ENCODE assay signal across 8 cellular contexts in the genomic region with DNA sequence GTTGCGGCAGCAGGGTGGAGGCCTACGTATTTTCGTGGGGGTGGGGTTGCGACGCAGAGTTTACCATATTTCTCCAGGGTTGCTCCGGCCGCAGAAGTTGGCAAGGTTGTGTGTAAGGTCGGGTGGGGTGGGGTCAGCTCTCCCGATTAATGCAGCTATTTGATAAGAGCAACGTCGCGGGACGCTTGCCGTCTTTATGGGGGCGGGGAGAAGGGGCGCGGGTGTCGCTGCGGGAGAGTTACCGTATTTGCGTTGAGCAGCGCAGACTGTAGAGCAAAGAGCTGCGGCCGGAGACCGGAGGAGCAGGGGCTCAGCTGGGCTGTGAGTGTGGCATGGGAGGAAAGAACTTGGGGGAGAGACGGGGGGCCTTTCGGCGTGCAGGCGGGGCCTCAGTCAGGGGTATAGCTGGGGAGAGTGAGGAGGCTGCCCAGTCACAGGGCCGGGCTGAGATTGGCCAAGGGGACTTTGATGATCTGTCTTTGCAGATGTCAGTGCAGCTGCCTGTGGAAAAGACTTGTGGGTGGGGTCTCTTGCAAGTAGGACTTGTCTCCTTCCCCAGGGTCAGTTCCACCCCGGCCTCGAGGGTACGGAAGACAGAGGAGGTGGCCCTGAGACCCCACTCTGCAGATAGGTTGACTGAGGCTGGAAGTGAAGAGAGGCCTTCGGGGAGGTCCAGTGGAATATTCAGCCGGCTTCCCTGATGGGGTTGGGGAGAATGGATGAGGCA. TPM values are rescaled to one million over a fixed set of nuclear protein-coding genes. Genes with fewer than 3 reads are reported as not detected.
A peak's percentile ranks its signal among the peaks of the same experiment; 100 is the strongest.
DNase-seq lines count a peak whose midpoint lies in the region; ATAC-seq and TF ChIP-seq lines count a peak whose summit lies in the region.

No MANE protein-coding gene starts in this region.

- H3K4me3 ChIP-seq in AG10803 (ENCODE audit: low read length) = peak overlapping the region; percentile 73
- peak overlapping the region; percentile 48 to 64 for H3K4me3 ChIP-seq in HCT116 (replicated peaks in 1 of 2; ENCODE audit: low read depth in 1 of 2, low read length in 2 of 2)
- H3K4me3 ChIP-seq in esophagus muscularis mucosa = peak overlapping the region; percentile 73 to 86 (median 78)
- H3K4me3 ChIP-seq in upper lobe of right lung = peak overlapping the region; percentile 70

- H3K27me3 Mint-ChIP-seq in naive thymus-derived CD8-positive, alpha-beta T cell = no peaks in the 10 kb centered on the region

- H3K9me3 ChIP-seq in HCT116 (ENCODE audit: control insufficient read depth in 1 of 2, insufficient read depth in 1 of 2, low read depth in 1 of 2, low read length in 2 of 2) (no peaks in the 10 kb centered on the region), esophagus muscularis mucosa (no peaks in the 10 kb centered on the region), upper lobe of right lung (no peaks in the 10 kb centered on the region)

- H3K4me3 Mint-ChIP-seq in naive thymus-derived CD8-positive, alpha-beta T cell = peak overlapping the region; percentile 90 to 98 (median 98)

- no peaks in the 10 kb centered on the region for H4K20me1 ChIP-seq in HCT116 (ENCODE audit: insufficient read depth)

- TSS peak; percentile 34 for BruUV-seq in HCT116 (replicated peaks; lab: Mats Ljungman, UMichigan)

- H2AFZ ChIP-seq in HCT116 (ENCODE audit: low read depth, low read length, poor library complexity, severe bottlenecking) = no peak overlapping the region

- WGBS in esophagus muscularis mucosa = 9% methylated on average over 29 of the region's 35 CpGs

- H3K9me3 Mint-ChIP-seq in naive thymus-derived CD8-positive, alpha-beta T cell = no peaks in the 10 kb centered on the region

- TF ChIP-seq EP300 in esophagus muscularis mucosa (IDR thresholded peaks at IDR 0.05) = no peak

- peak; percentile 10; the same call in 1 of the 2 replicates for TF ChIP-seq CTCF in AG10803 (conservative IDR thresholded peaks at IDR 0.05; ENCODE audit: low read length)
- no peak for TF ChIP-seq CTCF in HCT116 (IDR thresholded peaks at IDR 0.05 in 2 of 3, conservative IDR thresholded peaks at IDR 0.05 in 1 of 3; ENCODE audit: borderline replicate concordance in 1 of 3, insufficient read depth in 1 of 3, low read depth in 2 of 3, low read length in 2 of 3)
- no peak for TF ChIP-seq CTCF in esophagus muscularis mucosa (IDR thresholded peaks at IDR 0.05)
- TF ChIP-seq CTCF in upper lobe of right lung (IDR thresholded peaks at IDR 0.05) = no peak

- H3K4me1 ChIP-seq in HCT116 (ENCODE audit: control insufficient read depth in 1 of 2, insufficient read depth in 2 of 2, low read length in 2 of 2) (peaks cover 12 to 32% of the 10 kb centered on the region in 2 experiments), esophagus muscularis mucosa (peaks cover 20 to 46% (median 34%) of the 10 kb centered on the region in 4 donors), upper lobe of right lung (peaks cover 21% of the 10 kb centered on the region)

- peak overlapping the region; percentile 75 for H3K9ac ChIP-seq in HCT116 (ENCODE audit: low read length)

- peaks cover 25 to 58% (median 41%) of the 10 kb centered on the region in 4 donors for H3K4me1 Mint-ChIP-seq in naive thymus-derived CD8-positive, alpha-beta T cell

- peak overlapping the region; percentile 89 to 99 (median 98) for H3K27ac Mint-ChIP-seq in naive thymus-derived CD8-positive, alpha-beta T cell

- POLR2A ChIA-PET in HCT116 (lab: Charles Lee) = interaction anchor here (0.6 kb wide), 1 partner anchor 16 kb away, joined by 3 read pairs; no protein-coding TSS in a partner anchor
- POLR2A ChIA-PET in naive thymus-derived CD8-positive, alpha-beta T cell (lab: Charles Lee) = interaction anchor here (0.5 to 5.2 kb wide), 29 partner anchors 14 to 650 kb away, joined by 3 to 96 read pairs (median 4); a partner anchor contains a TSS

- no peak for TF ChIP-seq POLR2A in HCT116 (IDR thresholded peaks at IDR 0.05; ENCODE audit: borderline replicate concordance, extremely low read depth, insufficient read depth, insufficient read length)
- TF ChIP-seq POLR2A in esophagus muscularis mucosa (IDR thresholded peaks at IDR 0.05; ENCODE audit: low read depth) = no peak

- DNase-seq in AG10803 (ENCODE audit: low read depth) (peak; percentile 27), HCT116 (ENCODE audit: low read depth, low spot score) (no peak), esophagus muscularis mucosa (ENCODE audit: extremely low spot score) (no peak), upper lobe of right lung (no peak), NCI-H187 treated with DMSO at 0.1 percent for 48 hours (lab: John Stamatoyannopoulos, UW) (no peak)
- DNase-seq in activated CD8-positive, alpha-beta memory T cell treated with anti-CD3 and anti-CD28 coated beads for 24 hours = peak; percentile 68
- DNase-seq in naive thymus-derived CD8-positive, alpha-beta T cell = peak in 5 of 10 donors; percentile 22 to 69 (median 25)

- peaks cover 0 to 14% (median 8%) of the 10 kb centered on the region in 3 donors for H3K36me3 Mint-ChIP-seq in naive thymus-derived CD8-positive, alpha-beta T cell

- H3K9me2 ChIP-seq in HCT116 (ENCODE audit: insufficient read depth) = no peaks in the 10 kb centered on the region

- H3K79me2 ChIP-seq in HCT116 (ENCODE audit: insufficient read depth, low read length) = no peaks in the 10 kb centered on the region

- peak overlapping the region; percentile 19; the same call in 1 of the 2 replicates for H3K27ac ChIP-seq in HCT116 (ENCODE audit: low read depth, low read length)
- H3K27ac ChIP-seq in esophagus muscularis mucosa (replicated peaks in 1 of 4) = peak overlapping the region; percentile 93 to 98 (median 96)
- H3K27ac ChIP-seq in upper lobe of right lung = peak overlapping the region; percentile 94

- ATAC-seq in HCT116 (peak; percentile 30), upper lobe of right lung (peak; percentile 11), GM19455 (IDR thresholded peaks at IDR 0.05; ENCODE audit: unreplicated experiment) (no peak)
- peak; percentile 38 to 47 for ATAC-seq in naive thymus-derived CD8-positive, alpha-beta T cell

- no peaks in the 10 kb centered on the region for H3K36me3 ChIP-seq in HCT116 (ENCODE audit: control insufficient read depth in 1 of 2, insufficient read depth in 2 of 2, low read length in 2 of 2)
- H3K36me3 ChIP-seq in esophagus muscularis mucosa = peaks cover 0 to 25% (median 12%) of the 10 kb centered on the region in 4 donors
- H3K36me3 ChIP-seq in upper lobe of right lung = no peaks in the 10 kb centered on the region

- TF ChIP-seq RAD21 in HCT116 (IDR thresholded peaks at IDR 0.05; ENCODE audit: low read depth) = no peak

- peak overlapping the region; percentile 88 for H3K4me2 ChIP-seq in HCT116 (ENCODE audit: low read length)

- RAD21 ChIA-PET in HCT116 (lab: Charles Lee; ENCODE audit: low non-redundant PET in 1 of 2, low total read pairs in 2 of 2, uncharacterized antibody in 2 of 2, unreplicated experiment in 2 of 2) = interaction anchor here in 1 of 2 experiments (0.6 kb wide), 1 partner anchor 37 kb away, joined by 3 read pairs; no protein-coding TSS in a partner anchor

- CTCF ChIA-PET in HCT116 (lab: Charles Lee) = no interaction called here

- H3K27me3 ChIP-seq in HCT116 (ENCODE audit: insufficient read depth, low read length) = no peaks in the 10 kb centered on the region
- no peaks in the 10 kb centered on the region for H3K27me3 ChIP-seq in esophagus muscularis mucosa
- H3K27me3 ChIP-seq in upper lobe of right lung = no peaks in the 10 kb centered on the region

- intact Hi-C loops in HCT116 (cut with micrococcal nuclease) (loop anchor here (1.0 kb wide), 1 partner anchor 25 kb away; no protein-coding TSS in a partner anchor), esophagus muscularis mucosa (cut with DNase I) (loop anchor here (5.0 kb wide), 1 partner anchor 38 kb away; a partner anchor contains a TSS), upper lobe of right lung (cut with DNase I) (no loop called here)

TF ChIP-seq in HCT116, 20 proteins besides CTCF, POLR2A, EP300 and RAD21:
- TF ChIP-seq YY1 (IDR thresholded peaks at IDR 0.05; ENCODE audit: extremely low read depth, insufficient replicate concordance, low read depth, low read length) (no peak), SP1 (IDR thresholded peaks at IDR 0.05; ENCODE audit: low read depth) (no peak)

RNA-seq across cellular contexts. Expression of a gene that starts 26.6 kb away (rescaled TPM):
- total RNA-seq in HCT116 (2021; ENCODE audit: unreplicated experiment) (4.5 TPM), esophagus muscularis mucosa (10 to 100 TPM in 3 of 4 donors, 1 to 10 TPM in 1; 6.6 to 19.8 (median 15.0) TPM), upper lobe of right lung (4.4 TPM)
- 2.6 and 3.0 TPM in 2 replicates for polyA plus RNA-seq in HCT116 (2012)
- 1 to 10 TPM; 5.6 to 5.9 TPM for total RNA-seq in naive thymus-derived CD8-positive, alpha-beta T cell
- 1 to 10 TPM; 1.5 to 7.6 (median 3.1) TPM for polyA plus RNA-seq in naive thymus-derived CD8-positive, alpha-beta T cell

RNA-seq across cellular contexts. Expression of a gene that starts 37.1 kb away (rescaled TPM):
- total RNA-seq in HCT116 (2021; ENCODE audit: unreplicated experiment) (106 TPM), esophagus muscularis mucosa (100 to 1,000 TPM in 2 of 4 donors, 10 to 100 TPM in 2; 66.8 to 143 (median 97.7) TPM), upper lobe of right lung (93.7 TPM)
- polyA plus RNA-seq in HCT116 (2012) = 75.0 and 81.3 TPM in 2 replicates
- total RNA-seq in naive thymus-derived CD8-positive, alpha-beta T cell = 100 to 1,000 TPM; 104 to 108 TPM
- 10 to 100 TPM; 39.8 to 73.0 (median 49.8) TPM for polyA plus RNA-seq in naive thymus-derived CD8-positive, alpha-beta T cell

RNA-seq across cellular contexts. Expression of a gene that starts 44.7 kb away (rescaled TPM):
- total RNA-seq in HCT116 (2021; ENCODE audit: unreplicated experiment) (0.15 TPM), esophagus muscularis mucosa (10 to 100 TPM in 3 of 4 donors, 1 to 10 TPM in 1; 7.1 to 18.5 (median 15.4) TPM), upper lobe of right lung (42.3 TPM)
- polyA plus RNA-seq in HCT116 (2012) = not detected in 2 replicates
- 10 to 100 TPM; 66.8 to 68.0 TPM for total RNA-seq in naive thymus-derived CD8-positive, alpha-beta T cell
- polyA plus RNA-seq in naive thymus-derived CD8-positive, alpha-beta T cell = 10 to 100 TPM; 18.9 to 38.9 (median 25.9) TPM

Comparison
In these comparisons a context has a peak if more than half of its experiments do, and no peak if none do; other contexts are left out.
1. DNase-seq: peak in AG10803 (single experiment) and activated CD8-positive, alpha-beta memory T cell treated with anti-CD3 and anti-CD28 coated beads for 24 hours (single experiment); none in HCT116 (single experiment), esophagus muscularis mucosa (single experiment), upper lobe of right lung (single experiment) and NCI-H187 treated with DMSO at 0.1 percent for 48 hours (single experiment).
2. H3K27ac ChIP-seq: peak in every context shown above with its lines; median percentile 96 in esophagus muscularis mucosa; 94 in upper lobe of right lung; 19 in HCT116.
3. Peak in every context shown above with its lines, with median percentiles within 50 percentile points of each other: H3K4me3 ChIP-seq.